ENCODE assay signal across 2 cellular contexts in genomic region chr2:68122680-68122964, GRCh38.
TF ChIP-seq lines count a peak whose summit lies in the region.

No MANE protein-coding gene starts in this region.

TF ChIP-seq in GM23338, 12 proteins besides CTCF, POLR2A, EP300 and RAD21 (continued from another document):
- TF ChIP-seq REST (IDR thresholded peaks at IDR 0.05; ENCODE audit: unreplicated experiment) (no peak), EZH2 (IDR thresholded peaks at IDR 0.05; ENCODE audit: low read depth, unreplicated experiment) (no peak), STAT1 (IDR thresholded peaks at IDR 0.05; ENCODE audit: unreplicated experiment) (no peak), JUNB (IDR thresholded peaks at IDR 0.05; ENCODE audit: unreplicated experiment) (no peak), ZNF462 (CRISPR knock-in tag; IDR thresholded peaks at IDR 0.05) (no peak), ZNF114 (CRISPR knock-in tag; IDR thresholded peaks at IDR 0.05) (no peak), CREB1 (CRISPR knock-in tag; IDR thresholded peaks at IDR 0.05; ENCODE audit: low read depth) (no peak), ETS1 (IDR thresholded peaks at IDR 0.05) (no peak), NANOG (IDR thresholded peaks at IDR 0.05; ENCODE audit: borderline replicate concordance) (no peak), ZNF331 (CRISPR knock-in tag; IDR thresholded peaks at IDR 0.05; ENCODE audit: low read depth) (no peak), EZH2phosphoT487 (IDR thresholded peaks at IDR 0.05; ENCODE audit: unreplicated experiment) (no peak)
TF ChIP-seq in GM23338: peak in this region for 0.

TF ChIP-seq in WTC11, 78 proteins besides CTCF, POLR2A, EP300 and RAD21 (continued from another document):
- TF ChIP-seq AFF4 (CRISPR knock-in tag; IDR thresholded peaks at IDR 0.05; ENCODE audit: borderline replicate concordance) = no peak
- no peak for TF ChIP-seq ZNF396 (CRISPR knock-in tag; IDR thresholded peaks at IDR 0.05; ENCODE audit: borderline replicate concordance)
- no peak for TF ChIP-seq SMAD4 (CRISPR knock-in tag; IDR thresholded peaks at IDR 0.05)
- no peak for TF ChIP-seq ATF2 (CRISPR knock-in tag; IDR thresholded peaks at IDR 0.05; ENCODE audit: borderline replicate concordance, low read depth)
- TF ChIP-seq ZMAT4 (CRISPR knock-in tag; IDR thresholded peaks at IDR 0.05) = no peak
- no peak for TF ChIP-seq OVOL2 (CRISPR knock-in tag; IDR thresholded peaks at IDR 0.05; ENCODE audit: borderline replicate concordance)
- TF ChIP-seq GABPB1 (CRISPR knock-in tag; IDR thresholded peaks at IDR 0.05) = no peak
- no peak for TF ChIP-seq E2F4 (CRISPR knock-in tag; IDR thresholded peaks at IDR 0.05; ENCODE audit: borderline replicate concordance, low read depth)
- no peak for TF ChIP-seq TCF7 (CRISPR knock-in tag; IDR thresholded peaks at IDR 0.05; ENCODE audit: low read depth)
- TF ChIP-seq MYBL2 (CRISPR knock-in tag; IDR thresholded peaks at IDR 0.05) = no peak
- no peak for TF ChIP-seq ETV6 (CRISPR knock-in tag; IDR thresholded peaks at IDR 0.05)
- no peak for TF ChIP-seq NFATC4 (CRISPR knock-in tag; IDR thresholded peaks at IDR 0.05)
- no peak for TF ChIP-seq RELA (CRISPR knock-in tag; IDR thresholded peaks at IDR 0.05; ENCODE audit: borderline replicate concordance)
